ENCODE assay signal across 8 cellular contexts in the genomic region with DNA sequence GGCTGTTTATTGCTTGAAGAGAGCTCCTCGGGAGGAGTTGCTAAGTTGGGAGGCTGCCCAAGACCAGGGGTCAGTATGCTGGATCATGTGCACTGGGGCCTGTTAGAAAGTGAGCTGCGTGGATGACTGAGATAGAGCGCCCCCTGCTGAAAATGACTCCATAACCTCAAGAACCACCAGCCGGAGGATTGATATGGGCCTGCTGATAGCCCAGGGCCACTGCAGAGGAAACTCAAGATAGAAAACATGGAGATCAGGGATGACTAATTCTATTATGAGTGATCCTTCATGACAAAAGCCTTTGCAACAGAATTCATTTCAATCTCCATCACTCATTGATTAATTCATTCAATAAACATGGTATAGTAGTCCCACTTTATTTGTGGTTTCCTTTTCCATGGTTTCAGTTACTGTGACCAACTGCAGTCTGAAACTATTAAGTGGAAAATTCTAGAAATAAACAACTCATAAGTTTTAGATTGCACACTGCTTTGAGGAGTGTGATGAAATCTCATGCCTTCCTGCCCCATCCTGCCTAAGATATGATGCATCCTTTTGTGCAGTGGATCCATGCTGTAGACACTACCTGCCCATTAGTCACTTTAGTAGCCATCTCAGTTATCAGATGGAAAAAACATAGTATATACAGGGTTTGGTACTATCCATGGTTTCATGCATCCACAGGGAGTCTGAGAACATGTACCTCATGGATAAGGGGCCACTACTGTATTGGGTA.
DNase-seq lines count a peak whose midpoint lies in the region; ATAC-seq lines count a peak whose summit lies in the region.

No MANE protein-coding gene starts in this region.

- DNase-seq in COLO668 (lab: John Stamatoyannopoulos, UW; ENCODE audit: unreplicated experiment) (peak; percentile 42), NCI-H345 treated with DMSO at 0.1 percent for 48 hours (lab: John Stamatoyannopoulos, UW; ENCODE audit: unreplicated experiment) (peak; percentile 3), foreskin melanocyte (peak; percentile 50), NCI-H2196 (lab: John Stamatoyannopoulos, UW; ENCODE audit: unreplicated experiment) (no peak)
- peak; percentile 49 for DNase-seq in activated T-cell treated with anti-CD3 and anti-CD28 coated beads, Interleukin-2, amount 50 U/mL, for 24 hours
- peak; percentile 22 for DNase-seq in stimulated activated CD4-positive, alpha-beta T cell treated with anti-CD3 and anti-CD28 coated beads, Interleukin-12 subunit alpha, Interleukin-12 subunit beta, amount 100 ng/mL, for 4 hours

- H3K36me3 Mint-ChIP-seq in activated T-cell treated with anti-CD3 and anti-CD28 coated beads, Interleukin-2, amount 50 U/mL, for 24 hours (ENCODE audit: low read depth), result no peaks in the 10 kb centered on the region

- H3K4me1 Mint-ChIP-seq in activated T-cell treated with anti-CD3 and anti-CD28 coated beads, Interleukin-2, amount 50 U/mL, for 24 hours (ENCODE audit: low read depth), result no peaks in the 10 kb centered on the region

- H3K4me3 Mint-ChIP-seq in activated T-cell treated with anti-CD3 and anti-CD28 coated beads, Interleukin-2, amount 50 U/mL, for 24 hours, result no peak overlapping the region

- no peaks in the 10 kb centered on the region for H3K9me3 Mint-ChIP-seq in activated T-cell treated with anti-CD3 and anti-CD28 coated beads, Interleukin-2, amount 50 U/mL, for 24 hours

- no peak overlapping the region for H3K27ac Mint-ChIP-seq in activated T-cell treated with anti-CD3 and anti-CD28 coated beads, Interleukin-2, amount 50 U/mL, for 24 hours

- ATAC-seq in GM19438 (IDR thresholded peaks at IDR 0.05; ENCODE audit: low read depth, unreplicated experiment) (peak; percentile 87), HG03097 (IDR thresholded peaks at IDR 0.05; ENCODE audit: low FRiP score, unreplicated experiment) (no peak)

- H3K27me3 Mint-ChIP-seq in activated T-cell treated with anti-CD3 and anti-CD28 coated beads, Interleukin-2, amount 50 U/mL, for 24 hours, result peaks cover 33% of the 10 kb centered on the region
